Comparison of ENCODE assay signal across 8 cellular contexts in the genomic region with DNA sequence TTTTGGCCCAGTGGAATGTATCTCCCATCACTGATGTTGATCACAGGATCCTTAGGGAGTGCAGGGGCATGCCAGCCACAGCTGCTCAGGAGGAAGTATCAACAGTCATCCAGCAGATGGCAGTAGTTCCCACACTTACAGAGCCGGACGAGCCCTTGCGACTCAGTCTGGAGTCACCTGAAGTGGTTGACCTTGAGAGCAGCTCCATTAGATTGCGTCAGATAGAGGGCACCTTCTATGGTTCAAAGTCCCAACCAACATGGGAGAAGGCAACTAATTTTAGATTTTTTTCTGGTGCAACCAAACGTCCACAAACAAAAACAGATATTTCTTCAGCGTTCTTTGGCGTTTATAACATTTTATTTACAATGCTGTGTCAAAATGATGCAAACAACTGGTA.
DNase-seq lines count a peak whose midpoint lies in the region; ATAC-seq and TF ChIP-seq lines count a peak whose summit lies in the region.

No MANE protein-coding gene starts in this region.

- H3K4me3 ChIP-seq in endodermal cell (ENCODE audit: low read length) (no peak overlapping the region), mesendoderm (ENCODE audit: low read length) (no peak overlapping the region)

- peaks cover 30% of the 10 kb centered on the region for H3K27me3 Mint-ChIP-seq in activated CD4-positive, alpha-beta T cell treated with anti-CD3 and anti-CD28 coated beads, Interleukin-2, amount 10 ng/mL, durations not matched to agents 7 days and 5 days
- no peaks in the 10 kb centered on the region for H3K27me3 Mint-ChIP-seq in endodermal cell (ENCODE audit: insufficient read depth)

- WGBS in endodermal cell (ENCODE audit: insufficient coverage in 1 of 2, insufficient read length in 1 of 2), 2 experiments, result 39 to 57% methylated on average over 5 to 7 of the region's 7 CpGs
- no CpG with 5 or more reads among the region's 7 CpGs for WGBS in mesendoderm (ENCODE audit: extremely low coverage, insufficient coverage, low lambda C conversion rate)

- DNase-seq in COR-L47 (lab: John Stamatoyannopoulos, UW) (peak; percentile 42), NCI-H446 treated with DMSO at 0.1 percent for 48 hours (lab: John Stamatoyannopoulos, UW) (peak; percentile 37), endodermal cell (peak; percentile 93), mesendoderm (peak; percentile 92)
- DNase-seq in activated CD4-positive, alpha-beta T cell treated with anti-CD3 and anti-CD28 coated beads, Interleukin-2, amount 10 ng/mL, durations not matched to agents 7 days and 5 days, result peak; percentile 60
- DNase-seq in stimulated activated naive CD4-positive, alpha-beta T cell (lab: John Stamatoyannopoulos, UW), result peak in 5 of 6 experiments; percentile 1 to 56 (median 8)

- no peak overlapping the region for H2AK5ac ChIP-seq in mesendoderm (ENCODE audit: low read length)

- H3K27ac Mint-ChIP-seq in activated CD4-positive, alpha-beta T cell treated with anti-CD3 and anti-CD28 coated beads, Interleukin-2, amount 10 ng/mL, durations not matched to agents 7 days and 5 days, result no peak overlapping the region
- H3K27ac Mint-ChIP-seq in endodermal cell, result no peak overlapping the region

- H3K27ac ChIP-seq in endodermal cell (ENCODE audit: low read depth, low read length) (no peak overlapping the region), mesendoderm (ENCODE audit: low read depth, low read length) (no peak overlapping the region)

- H3K23ac ChIP-seq in mesendoderm (ENCODE audit: low read length), result no peak overlapping the region

- no peak overlapping the region for H4K5ac ChIP-seq in mesendoderm (ENCODE audit: low read length)

- no peak overlapping the region for H3K4me3 Mint-ChIP-seq in activated CD4-positive, alpha-beta T cell treated with anti-CD3 and anti-CD28 coated beads, Interleukin-2, amount 10 ng/mL, durations not matched to agents 7 days and 5 days
- no peak overlapping the region for H3K4me3 Mint-ChIP-seq in endodermal cell

- peak; percentile 99 for ATAC-seq in GM19438 (IDR thresholded peaks at IDR 0.05; ENCODE audit: low read depth, unreplicated experiment)
- ATAC-seq in HG03442 (IDR thresholded peaks at IDR 0.05; ENCODE audit: unreplicated experiment), result peak; percentile 99

- no peak overlapping the region for H3K4me2 ChIP-seq in mesendoderm (ENCODE audit: low read length)

- H3K18ac ChIP-seq in mesendoderm (ENCODE audit: low read length), result no peak overlapping the region

- H3K56ac ChIP-seq in mesendoderm (ENCODE audit: low read length), result no peak overlapping the region

- no peak overlapping the region for H2BK15ac ChIP-seq in mesendoderm (replicated peaks; ENCODE audit: low read depth)

- peak; percentile 93 for TF ChIP-seq CTCF in endodermal cell (conservative IDR thresholded peaks at IDR 0.05)

- H3K4me1 Mint-ChIP-seq in activated CD4-positive, alpha-beta T cell treated with anti-CD3 and anti-CD28 coated beads, Interleukin-2, amount 10 ng/mL, durations not matched to agents 7 days and 5 days, result no peaks in the 10 kb centered on the region
- peaks cover 48% of the 10 kb centered on the region for H3K4me1 Mint-ChIP-seq in endodermal cell

- no peaks in the 10 kb centered on the region for H3K79me2 ChIP-seq in mesendoderm (ENCODE audit: control insufficient read depth, insufficient read depth, low read length)

- H3K4me1 ChIP-seq in endodermal cell (ENCODE audit: control insufficient read depth, insufficient read depth, low read length) (peaks cover 30% of the 10 kb centered on the region), mesendoderm (ENCODE audit: control insufficient read depth, low read depth, low read length) (peaks cover 23% of the 10 kb centered on the region)

- no peak overlapping the region for H4K8ac ChIP-seq in mesendoderm (ENCODE audit: low read depth, low read length)

- H3K9me3 ChIP-seq in endodermal cell (ENCODE audit: control insufficient read depth, low read length), result no peaks in the 10 kb centered on the region

- H3K79me1 ChIP-seq in mesendoderm (ENCODE audit: low read length), result no peaks in the 10 kb centered on the region

- no peak overlapping the region for H3K4ac ChIP-seq in mesendoderm (ENCODE audit: low read depth, low read length)

- H3K9ac ChIP-seq in endodermal cell (ENCODE audit: extremely low read depth, low read length, poor library complexity, severe bottlenecking) (no peak overlapping the region), mesendoderm (ENCODE audit: low read length) (no peak overlapping the region)

- H3K36me3 ChIP-seq in endodermal cell (ENCODE audit: control insufficient read depth, insufficient read depth, low read length) (no peaks in the 10 kb centered on the region), mesendoderm (ENCODE audit: control insufficient read depth, insufficient read depth, low read length) (no peaks in the 10 kb centered on the region)

- POLR2A ChIA-PET in activated CD4-positive, alpha-beta T cell treated with anti-CD3 and anti-CD28 coated beads, Interleukin-2, amount 10 ng/mL, durations not matched to agents 7 days and 5 days (lab: Charles Lee), result no interaction called here

- H2BK120ac ChIP-seq in mesendoderm (ENCODE audit: low read depth, low read length), result no peak overlapping the region

- no peaks in the 10 kb centered on the region for H3K9me3 Mint-ChIP-seq in activated CD4-positive, alpha-beta T cell treated with anti-CD3 and anti-CD28 coated beads, Interleukin-2, amount 10 ng/mL, durations not matched to agents 7 days and 5 days
- H3K9me3 Mint-ChIP-seq in endodermal cell, result no peaks in the 10 kb centered on the region

- CTCF ChIA-PET in activated CD4-positive, alpha-beta T cell treated with anti-CD3 and anti-CD28 coated beads, Interleukin-2, amount 10 ng/mL, durations not matched to agents 7 days and 5 days (lab: Charles Lee), result interaction anchor here (0.5 to 1.2 kb wide), 8 partner anchors 11 to 426 kb away, joined by 3 to 5 read pairs (median 4); no protein-coding TSS in a partner anchor

- no peaks in the 10 kb centered on the region for H3K27me3 ChIP-seq in endodermal cell (ENCODE audit: control insufficient read depth, insufficient read depth, low read length, poor library complexity, severe bottlenecking)
- H3K27me3 ChIP-seq in mesendoderm (ENCODE audit: insufficient read depth, low read length, poor library complexity), result no peaks in the 10 kb centered on the region

- H2BK5ac ChIP-seq in mesendoderm (ENCODE audit: low read length), result no peak overlapping the region

- no peaks in the 10 kb centered on the region for H3K36me3 Mint-ChIP-seq in activated CD4-positive, alpha-beta T cell treated with anti-CD3 and anti-CD28 coated beads, Interleukin-2, amount 10 ng/mL, durations not matched to agents 7 days and 5 days (ENCODE audit: low read depth)
- H3K36me3 Mint-ChIP-seq in endodermal cell (ENCODE audit: low read depth), result no peaks in the 10 kb centered on the region

Comparison
In these comparisons a context has a peak if more than half of its experiments do, and no peak if none do; other contexts are left out.
1. DNase-seq: peak in every context shown above with its lines; median percentile 93 in endodermal cell; 92 in mesendoderm; 60 in activated CD4-positive, alpha-beta T cell treated with anti-CD3 and anti-CD28 coated beads, Interleukin-2, amount 10 ng/mL, durations not matched to agents 7 days and 5 days; 42 in COR-L47; 37 in NCI-H446 treated with DMSO at 0.1 percent for 48 hours; 8 in stimulated activated naive CD4-positive, alpha-beta T cell.